31 cellular contexts compared by ENCODE assay signal in the genomic region with DNA sequence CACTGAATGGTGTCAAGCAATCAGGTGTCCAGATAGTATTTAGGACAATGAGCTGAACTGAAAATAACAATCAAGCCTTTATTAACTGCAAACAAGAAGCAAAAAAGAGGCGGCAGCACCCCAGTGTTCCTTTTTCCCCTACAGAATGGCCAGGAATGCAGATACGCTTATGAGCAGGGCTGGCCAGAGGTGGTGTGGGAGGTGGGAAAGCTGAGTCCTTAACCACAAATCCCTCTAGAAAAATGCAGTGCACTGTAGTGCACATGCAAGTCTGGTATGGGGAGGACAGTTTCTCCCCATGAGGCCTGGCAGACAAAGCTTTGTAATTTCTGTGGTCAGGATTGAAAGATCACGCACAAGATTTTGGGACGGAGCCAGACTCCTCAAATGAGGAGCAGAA. TPM values are rescaled to one million over a fixed set of nuclear protein-coding genes. Genes with fewer than 3 reads are reported as not detected.
A peak's percentile ranks its signal among the peaks of the same experiment; 100 is the strongest.
DNase-seq lines count a peak whose midpoint lies in the region; ATAC-seq and TF ChIP-seq lines count a peak whose summit lies in the region.
"Had no signal": no experiment of that assay in that cellular context is flagged by ENCODE, and none has a peak within 500 bp of the region (broad histone marks: within the 10 kb centered on the region; RNA-seq: fewer than 3 reads in every experiment).

No MANE protein-coding gene starts in this region.

- H3K27me3 Mint-ChIP-seq in CD8-positive, alpha-beta memory T cell, result peaks cover 11 to 17% of the 10 kb centered on the region in 2 donors
- H3K27me3 Mint-ChIP-seq: activated T-cell treated with anti-CD3 and anti-CD28 coated beads, Interleukin-2, amount 50 U/mL, for 24 hours; memory B cell; stimulated activated memory B cell treated with anti-CD40 and anti-IgM and Interleukin-4, amounts not matched to agents 10 μg/mL and 1 μg/mL and 100 μg/mL, for 72 hours had no signal

- H3K9ac ChIP-seq in adipocyte (ENCODE audit: low read length), result no peak overlapping the region

- intact Hi-C loops in psoas muscle (cut with DNase I), result no loop called here

- H3K9me3 ChIP-seq in adipocyte (ENCODE audit: control insufficient read depth, low read length) (peaks cover 12% of the 10 kb centered on the region), psoas muscle (no peaks in the 10 kb centered on the region)
- H3K9me3 ChIP-seq in CD8-positive, alpha-beta memory T cell (ENCODE audit: low read length), result no peaks in the 10 kb centered on the region
- H3K9me3 ChIP-seq: breast epithelium, suprapubic skin had no signal

- POLR2A ChIA-PET in CD8-positive, alpha-beta memory T cell (lab: Charles Lee), result no interaction called here

- no peak overlapping the region for H3K27ac ChIP-seq in CD8-positive, alpha-beta memory T cell (ENCODE audit: low read depth, low read length)
- no peak overlapping the region for H3K27ac ChIP-seq in psoas muscle
- H3K27ac ChIP-seq: breast epithelium, C4-2B, coronary artery, suprapubic skin had no signal

- 75 to 83% (median 79%) methylated on average over 4 of the region's 4 CpGs for WGBS in psoas muscle, 3 donors

- H3K4me1 ChIP-seq in adipocyte (ENCODE audit: control insufficient read depth, insufficient read depth, low read length) (peaks cover 16% of the 10 kb centered on the region), psoas muscle (no peaks in the 10 kb centered on the region)
- H3K4me1 ChIP-seq in CD8-positive, alpha-beta memory T cell (ENCODE audit: insufficient read depth, low read length), result peaks cover under 1% of the 10 kb centered on the region
- H3K4me1 ChIP-seq: breast epithelium, suprapubic skin had no signal

- H3K36me3 Mint-ChIP-seq in CD8-positive, alpha-beta memory T cell, result no peaks in the 10 kb centered on the region
- H3K36me3 Mint-ChIP-seq: memory B cell; stimulated activated memory B cell treated with anti-CD40 and anti-IgM and Interleukin-4, amounts not matched to agents 10 μg/mL and 1 μg/mL and 100 μg/mL, for 72 hours had no signal

- H3K4me1 Mint-ChIP-seq in CD8-positive, alpha-beta memory T cell, result peaks cover 2 to 3% (median 2%) of the 10 kb centered on the region in 3 donors
- H3K4me1 Mint-ChIP-seq: activated CD4-positive, alpha-beta T cell treated with anti-CD3 and anti-CD28 coated beads, Interleukin-2, amount 10 ng/mL, durations not matched to agents 24 days and 14 days had no signal

- CTCF ChIA-PET in CD8-positive, alpha-beta memory T cell (lab: Charles Lee), result interaction anchor here (1.2 kb wide), 1 partner anchor 117 kb away, joined by 3 read pairs; no protein-coding TSS in a partner anchor

- H3K9me3 Mint-ChIP-seq in CD8-positive, alpha-beta memory T cell, result peaks cover 0 to 5% (median 0%) of the 10 kb centered on the region in 5 donors
- H3K9me3 Mint-ChIP-seq: activated T-cell treated with anti-CD3 and anti-CD28 coated beads, Interleukin-2, amount 50 U/mL, for 24 hours; effector memory CD8-positive, alpha-beta T cell; memory B cell; stimulated activated memory B cell treated with anti-CD40 and anti-IgM and Interleukin-4, amounts not matched to agents 10 μg/mL and 1 μg/mL and 100 μg/mL, for 72 hours had no signal

- DNase-seq in AG08395 (ENCODE audit: low spot score) (peak; percentile 61), GM03348 (ENCODE audit: low spot score) (peak; percentile 30), adipocyte (ENCODE audit: low read depth) (peak; percentile 17), glomerular visceral epithelial cell (ENCODE audit: extremely low spot score) (peak; percentile 60), GDM1 (lab: John Stamatoyannopoulos, UW) (no peak), psoas muscle (no peak)
- no peak for DNase-seq in CD8-positive, alpha-beta memory T cell
- DNase-seq: activated gamma-delta T cell treated with Interleukin-2 at 50 U/mL for 16 hours; activated T-cell treated with anti-CD3 and anti-CD28 coated beads, Interleukin-2, amount 50 U/mL, for 24 hours; DMS79 treated with DMSO at 0.1 percent for 48 hours; effector memory CD8-positive, alpha-beta T cell; erythroblast; foreskin melanocyte; left cardiac atrium; NCI-H1092 treated with DMSO at 0.1 percent for 48 hours; NCI-H1930; NCI-H524 treated with DMSO at 0.1 percent for 48 hours; NK-92 treated with Interleukin-12 subunit alpha and Interleukin-12 subunit beta, amount 100 ng/mL, for 24 hours; SHP77 treated with DMSO at 0.1 percent for 48 hours; stimulated activated CD4-positive, alpha-beta T cell treated with anti-CD3 and anti-CD28 coated beads, Interleukin-4, amount 100 ng/mL, for 4 hours; T-helper 9 cell had no signal

- no peak for TF ChIP-seq CTCF in psoas muscle (IDR thresholded peaks at IDR 0.05)

- H3K4me3 Mint-ChIP-seq in CD8-positive, alpha-beta memory T cell, result no peak overlapping the region
- H3K4me3 Mint-ChIP-seq: activated CD4-positive, alpha-beta T cell treated with anti-CD3 and anti-CD28 coated beads, Interleukin-2, amount 10 ng/mL, durations not matched to agents 24 days and 14 days; activated T-cell treated with anti-CD3 and anti-CD28 coated beads, Interleukin-2, amount 50 U/mL, for 24 hours; effector memory CD8-positive, alpha-beta T cell; memory B cell; stimulated activated memory B cell treated with anti-CD40 and anti-IgM and Interleukin-4, amounts not matched to agents 10 μg/mL and 1 μg/mL and 100 μg/mL, for 72 hours had no signal

- H3K27me3 ChIP-seq in adipocyte (replicated peaks; ENCODE audit: control insufficient read depth, insufficient read depth, low read length), result no peaks in the 10 kb centered on the region
- no peaks in the 10 kb centered on the region for H3K27me3 ChIP-seq in CD8-positive, alpha-beta memory T cell (ENCODE audit: insufficient read depth, low read length, poor library complexity, severe bottlenecking)
- H3K27me3 ChIP-seq in psoas muscle (ENCODE audit: insufficient read depth in 3 of 3, low read length in 2 of 3), result no peaks in the 10 kb centered on the region
- H3K27me3 ChIP-seq: breast epithelium, suprapubic skin had no signal

- no peak for ATAC-seq in GM18520 (IDR thresholded peaks at IDR 0.05; ENCODE audit: unreplicated experiment)
- ATAC-seq in psoas muscle, result no peak
- ATAC-seq: effector memory CD8-positive, alpha-beta T cell; left cardiac atrium; sciatic nerve; stimulated activated memory B cell treated with anti-CD40 and anti-IgM and Interleukin-4, amounts not matched to agents 10 μg/mL and 1 μg/mL and 100 μg/mL, for 72 hours had no signal

- no peak overlapping the region for H3K27ac Mint-ChIP-seq in CD8-positive, alpha-beta memory T cell
- H3K27ac Mint-ChIP-seq: activated CD4-positive, alpha-beta T cell treated with anti-CD3 and anti-CD28 coated beads, Interleukin-2, amount 10 ng/mL, durations not matched to agents 24 days and 14 days; activated T-cell treated with anti-CD3 and anti-CD28 coated beads, Interleukin-2, amount 50 U/mL, for 24 hours; effector memory CD8-positive, alpha-beta T cell; memory B cell; progenitor cell of endocrine pancreas; stimulated activated memory B cell treated with anti-CD40 and anti-IgM and Interleukin-4, amounts not matched to agents 10 μg/mL and 1 μg/mL and 100 μg/mL, for 72 hours had no signal

- no peaks in the 10 kb centered on the region for H3K36me3 ChIP-seq in adipocyte (ENCODE audit: control insufficient read depth, insufficient read depth, low read length, severe bottlenecking)
- H3K36me3 ChIP-seq in CD8-positive, alpha-beta memory T cell (ENCODE audit: insufficient read depth, low read length), result no peaks in the 10 kb centered on the region
- H3K36me3 ChIP-seq in psoas muscle (ENCODE audit: insufficient read depth in 1 of 2, low read depth in 1 of 2), result no peaks in the 10 kb centered on the region
- H3K36me3 ChIP-seq: breast epithelium, suprapubic skin had no signal

- H3K4me3 ChIP-seq in adipocyte (ENCODE audit: low read length) (no peak overlapping the region), psoas muscle (no peak overlapping the region)
- H3K4me3 ChIP-seq in CD8-positive, alpha-beta memory T cell (ENCODE audit: low read length), result no peak overlapping the region
- H3K4me3 ChIP-seq: breast epithelium, coronary artery, suprapubic skin had no signal

RNA-seq across cellular contexts. Expression of a gene that starts 10.7 kb away (rescaled TPM):
- 10 to 100 TPM; 31.6 to 34.1 TPM for total RNA-seq in CD8-positive, alpha-beta memory T cell
- 54.6 TPM for polyA plus RNA-seq in CD8-positive, alpha-beta memory T cell
- 10 to 100 TPM; 16.1 to 20.8 (median 18.2) TPM for total RNA-seq in psoas muscle
- polyA plus RNA-seq in psoas muscle, result 10 to 100 TPM; 10.4 to 31.6 (median 10.9) TPM

RNA-seq across cellular contexts. Expression of a gene that starts 47.9 kb away (rescaled TPM):
- 10 to 100 TPM; 23.4 to 25.3 TPM for total RNA-seq in CD8-positive, alpha-beta memory T cell
- polyA plus RNA-seq in CD8-positive, alpha-beta memory T cell, result 51.4 TPM
- 1 to 10 TPM; 4.4 to 8.1 (median 6.6) TPM for total RNA-seq in psoas muscle
- polyA plus RNA-seq in psoas muscle, result 1 to 10 TPM; 5.6 to 9.3 (median 8.5) TPM

Comparison
In these comparisons a context has a peak if more than half of its experiments do, and no peak if none do; other contexts are left out.
1. DNase-seq: peak in AG08395 (single experiment), GM03348 (single experiment), adipocyte (single experiment) and glomerular visceral epithelial cell (single experiment); none in GDM1 (single experiment), CD8-positive, alpha-beta memory T cell (0 of 5) and psoas muscle (0 of 2).